ENCODE assay signal across 12 cellular contexts in genomic region chr15:45157974-45158373, GRCh38. TPM values are rescaled to one million over a fixed set of nuclear protein-coding genes. Genes with fewer than 3 reads are reported as not detected.
DNase-seq lines count a peak whose midpoint lies in the region; ATAC-seq and TF ChIP-seq lines count a peak whose summit lies in the region.
"Had no signal": no experiment of that assay in that cellular context is flagged by ENCODE, and none has a peak within 500 bp of the region (broad histone marks: within the 10 kb centered on the region; RNA-seq: fewer than 3 reads in every experiment).

No MANE protein-coding gene starts in this region.

- DNase-seq in left ventricle myocardium superior (peak; percentile 21), cardiac septum (ENCODE audit: low spot score) (no peak), astrocyte of the cerebellum (ENCODE audit: low read depth) (peak; percentile 78), hepatocyte (ENCODE audit: low spot score) (peak; percentile 57), type B pancreatic cell (ENCODE audit: extremely low spot score, unreplicated experiment) (no peak), GM20000 (ENCODE audit: low spot score) (no peak)
- DNase-seq: activated B cell treated with CpG ODN at 0.5 μM for 24 hours; Caco-2; effector memory CD8-positive, alpha-beta T cell had no signal

- H3K4me3 ChIP-seq in astrocyte of the cerebellum (ENCODE audit: low read depth, low read length), result no peak overlapping the region
- H3K4me3 ChIP-seq in hepatocyte, result no peak overlapping the region

- no peak overlapping the region for H3K4me2 ChIP-seq in hepatocyte

- H3K79me2 ChIP-seq in hepatocyte, result no peaks in the 10 kb centered on the region

- in situ Hi-C loops in astrocyte of the cerebellum (cut with HindIII; ENCODE audit: low sequenced_read_pairs), result no loop called here

- no peaks in the 10 kb centered on the region for H3K36me3 ChIP-seq in hepatocyte (replicated peaks; ENCODE audit: insufficient read depth, low read depth)
- H3K36me3 ChIP-seq: neutrophil had no signal

- H3K27ac ChIP-seq in hepatocyte, result no peak overlapping the region
- H3K27ac ChIP-seq: neutrophil had no signal

- peaks cover 7% of the 10 kb centered on the region for H3K4me1 ChIP-seq in hepatocyte (ENCODE audit: insufficient read depth)

- peak overlapping the region; percentile 30 for H3K4me3 Mint-ChIP-seq in type B pancreatic cell
- H3K4me3 Mint-ChIP-seq: activated B cell treated with CpG ODN at 0.5 μM for 24 hours; effector memory CD8-positive, alpha-beta T cell had no signal

- ATAC-seq in left ventricle myocardium superior, result peak; percentile 13
- ATAC-seq in HG02884 (IDR thresholded peaks at IDR 0.05; ENCODE audit: unreplicated experiment), result no peak
- ATAC-seq in GM18907 (IDR thresholded peaks at IDR 0.05; ENCODE audit: unreplicated experiment), result no peak
- ATAC-seq: effector memory CD8-positive, alpha-beta T cell had no signal

- no peaks in the 10 kb centered on the region for H3K27me3 ChIP-seq in hepatocyte
- H3K27me3 ChIP-seq: neutrophil had no signal

- no peaks in the 10 kb centered on the region for H4K20me1 ChIP-seq in hepatocyte (ENCODE audit: insufficient read depth, poor library complexity, severe bottlenecking)

- intact Hi-C loops in left ventricle myocardium superior (cut with micrococcal nuclease), result no loop called here
- intact Hi-C loops in cardiac septum (cut with DNase I), result no loop called here

- no peaks in the 10 kb centered on the region for H3K27me3 Mint-ChIP-seq in type B pancreatic cell
- H3K27me3 Mint-ChIP-seq: activated B cell treated with CpG ODN at 0.5 μM for 24 hours; effector memory CD8-positive, alpha-beta T cell had no signal

- peak overlapping the region; percentile 93 for H3K27ac Mint-ChIP-seq in type B pancreatic cell
- H3K27ac Mint-ChIP-seq: activated B cell treated with CpG ODN at 0.5 μM for 24 hours had no signal

- TF ChIP-seq CTCF in astrocyte of the cerebellum (IDR thresholded peaks at IDR 0.05; ENCODE audit: low read depth, low read length, missing control alignments) (no peak), hepatocyte (IDR thresholded peaks at IDR 0.05; ENCODE audit: poor library complexity) (no peak), type B pancreatic cell (conservative IDR thresholded peaks at IDR 0.05) (no peak), GM20000 (IDR thresholded peaks at IDR 0.05; ENCODE audit: extremely low read depth, missing control alignments) (no peak)

- H2AFZ ChIP-seq in hepatocyte, result no peak overlapping the region

- WGBS in hepatocyte (ENCODE audit: low lambda C conversion rate, missing lambda C conversion rate), result 35% methylated on average over 1 of the region's 1 CpG

- H3K9me3 Mint-ChIP-seq in type B pancreatic cell, result peaks cover 4% of the 10 kb centered on the region
- H3K9me3 Mint-ChIP-seq: activated B cell treated with CpG ODN at 0.5 μM for 24 hours; effector memory CD8-positive, alpha-beta T cell had no signal

- H3K9me3 ChIP-seq in hepatocyte (ENCODE audit: low read depth), result no peaks in the 10 kb centered on the region
- H3K9me3 ChIP-seq: Caco-2, neutrophil had no signal

- H3K4me1 Mint-ChIP-seq in type B pancreatic cell (ENCODE audit: unreplicated experiment), result peaks cover 14% of the 10 kb centered on the region

- no peaks in the 10 kb centered on the region for H3K9me2 ChIP-seq in hepatocyte (replicated peaks; ENCODE audit: insufficient read depth)

- no peaks in the 10 kb centered on the region for H3K36me3 Mint-ChIP-seq in type B pancreatic cell

RNA-seq across cellular contexts. Expression of gene DUOX1, which starts 28.2 kb away (rescaled TPM):
- total RNA-seq in left ventricle myocardium superior (0.50 TPM), cardiac septum (0.59 TPM), hepatocyte (3.3 and 3.8 TPM in 2 replicates), type B pancreatic cell (ENCODE audit: low replicate concordance) (5.5 and 11.1 TPM in 2 replicates)
- 4.3 and 7.7 TPM in 2 replicates for polyA plus RNA-seq in hepatocyte

RNA-seq across cellular contexts. Expression of gene DUOXA1, which starts 28.3 kb away (rescaled TPM):
- 0.59 TPM for total RNA-seq in left ventricle myocardium superior
- 0.73 TPM for total RNA-seq in cardiac septum
- total RNA-seq in hepatocyte, result 7.5 and 10.9 TPM in 2 replicates
- polyA plus RNA-seq in hepatocyte, result 6.3 and 15.2 TPM in 2 replicates
- total RNA-seq in type B pancreatic cell (ENCODE audit: low replicate concordance), result 3.2 and 9.4 TPM in 2 replicates
- total RNA-seq: Caco-2 had no signal

RNA-seq across cellular contexts. Expression of gene SHF, which starts 29.8 kb away (rescaled TPM):
- 5.0 TPM for total RNA-seq in left ventricle myocardium superior
- total RNA-seq in cardiac septum, result 4.2 TPM
- 12.0 and 13.3 TPM in 2 replicates for total RNA-seq in hepatocyte
- polyA plus RNA-seq in hepatocyte, result 13.9 and 15.0 TPM in 2 replicates
- total RNA-seq in type B pancreatic cell (ENCODE audit: low replicate concordance), result 10.9 and 29.0 TPM in 2 replicates

RNA-seq across cellular contexts. Expression of gene DUOXA2, which starts 43.8 kb away (rescaled TPM):
- total RNA-seq in left ventricle myocardium superior (not detected), cardiac septum (not detected), hepatocyte (13.8 and 24.6 TPM in 2 replicates), type B pancreatic cell (ENCODE audit: low replicate concordance) (0.17 and 0.52 TPM in 2 replicates)
- 35.8 and 40.1 TPM in 2 replicates for polyA plus RNA-seq in hepatocyte
- total RNA-seq: activated B cell treated with CpG ODN at 0.5 μM for 24 hours had no signal

RNA-seq across cellular contexts. Expression of gene DUOX2, which starts 44.0 kb away (rescaled TPM):
- total RNA-seq in left ventricle myocardium superior (0.05 TPM), cardiac septum (0.19 TPM), hepatocyte (34.2 and 37.4 TPM in 2 replicates), type B pancreatic cell (ENCODE audit: low replicate concordance) (3.1 TPM in 2 replicates)
- 21.4 and 25.8 TPM in 2 replicates for polyA plus RNA-seq in hepatocyte
- total RNA-seq: activated B cell treated with CpG ODN at 0.5 μM for 24 hours had no signal

Comparison
In these comparisons a context has a peak if more than half of its experiments do, and no peak if none do; other contexts are left out.
1. DNase-seq: peak in left ventricle myocardium superior (single experiment), astrocyte of the cerebellum (single experiment) and hepatocyte (single experiment); none in cardiac septum (single experiment), type B pancreatic cell (single experiment) and GM20000 (single experiment).